30 cellular contexts compared by ENCODE assay signal in the genomic region with DNA sequence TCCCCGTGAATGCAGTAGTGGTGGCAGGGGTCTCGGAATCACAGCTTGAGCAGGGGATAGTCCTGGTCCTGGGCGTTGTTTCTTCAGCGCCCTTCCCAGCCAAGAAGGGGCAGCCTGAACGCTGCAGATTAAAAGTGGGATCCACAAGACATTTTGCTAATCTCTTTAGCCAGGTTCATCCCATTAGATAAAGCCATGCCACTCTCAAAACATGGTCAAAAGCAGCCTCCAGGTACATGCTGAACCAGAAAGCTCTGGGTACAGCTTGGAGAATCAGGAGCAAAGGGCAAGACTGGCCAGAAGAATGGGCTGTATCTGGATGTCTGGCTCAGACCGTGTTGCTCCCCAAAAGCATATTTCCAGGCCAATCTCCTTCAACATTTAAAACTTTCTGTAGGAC. TPM values are rescaled to one million over a fixed set of nuclear protein-coding genes. Genes with fewer than 3 reads are reported as not detected.
DNase-seq lines count a peak whose midpoint lies in the region; FAIRE-seq and TF ChIP-seq lines count a peak whose summit lies in the region.
"Had no signal": no experiment of that assay in that cellular context is flagged by ENCODE, and none has a peak within 500 bp of the region (broad histone marks: within the 10 kb centered on the region; RNA-seq: fewer than 3 reads in every experiment).

A gene with protein sequence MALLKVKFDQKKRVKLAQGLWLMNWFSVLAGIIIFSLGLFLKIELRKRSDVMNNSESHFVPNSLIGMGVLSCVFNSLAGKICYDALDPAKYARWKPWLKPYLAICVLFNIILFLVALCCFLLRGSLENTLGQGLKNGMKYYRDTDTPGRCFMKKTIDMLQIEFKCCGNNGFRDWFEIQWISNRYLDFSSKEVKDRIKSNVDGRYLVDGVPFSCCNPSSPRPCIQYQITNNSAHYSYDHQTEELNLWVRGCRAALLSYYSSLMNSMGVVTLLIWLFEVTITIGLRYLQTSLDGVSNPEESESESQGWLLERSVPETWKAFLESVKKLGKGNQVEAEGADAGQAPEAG (minus strand): TSS at position 101 of the 400 bp plus-strand sequence. CDS start 263 bp downstream, outside the sequence.

- H3K27ac Mint-ChIP-seq in astrocyte (ENCODE audit: unreplicated experiment) (peak within 1 kb of the TSS; percentile 66), neural progenitor cell (no peak within 1 kb of the TSS)
- no peak within 1 kb of the TSS for H3K27ac Mint-ChIP-seq in activated T-helper 1 cell treated with anti-CD3 and anti-CD28 coated beads, Interleukin-12 subunit alpha, Interleukin-12 subunit beta, Interleukin-2, Interleukin-4 antibody, amounts not matched to agents 30 ng/mL and 10 ng/mL and 1 ng/mL, durations not matched to agents 14 hours and 24 hours and 36 hours
- H3K27ac Mint-ChIP-seq: CD4-positive, alpha-beta T cell; GM23338; H9 had no signal

- H3K4me3 ChIP-seq in astrocyte (ENCODE audit: insufficient read depth, low read depth, low read length) (no peak within 1 kb of the TSS), neural progenitor cell (no peak within 1 kb of the TSS)
- H3K4me3 ChIP-seq: A549; BLaER1 treated with 17β-estradiol and CSF1 and Interleukin-3, amounts not matched to agents 10 nM and 100 nM; GM23338 had no signal

- peaks cover 22% of the 10 kb centered on the region for H3K27me3 Mint-ChIP-seq in astrocyte (ENCODE audit: low read depth, unreplicated experiment)
- H3K27me3 Mint-ChIP-seq in neural progenitor cell (ENCODE audit: insufficient read depth, low read depth) = peaks cover 6% of the 10 kb centered on the region
- peaks cover 16% of the 10 kb centered on the region for H3K27me3 Mint-ChIP-seq in activated T-helper 1 cell treated with anti-CD3 and anti-CD28 coated beads, Interleukin-12 subunit alpha, Interleukin-12 subunit beta, Interleukin-2, Interleukin-4 antibody, amounts not matched to agents 30 ng/mL and 10 ng/mL and 1 ng/mL, durations not matched to agents 14 hours and 24 hours and 36 hours (ENCODE audit: insufficient read depth)
- H3K27me3 Mint-ChIP-seq: CD4-positive, alpha-beta T cell had no signal

- peaks cover 13% of the 10 kb centered on the region for H3K4me1 ChIP-seq in astrocyte (ENCODE audit: insufficient read depth, low read length)
- no peaks in the 10 kb centered on the region for H3K4me1 ChIP-seq in neural progenitor cell
- H3K4me1 ChIP-seq: BE2C had no signal

- intact Hi-C loops in activated T-helper 1 cell treated with anti-CD3 and anti-CD28 coated beads, Interleukin-12 subunit alpha, Interleukin-12 subunit beta, Interleukin-2, Interleukin-4 antibody, amounts not matched to agents 30 ng/mL and 10 ng/mL and 1 ng/mL, durations not matched to agents 14 hours and 24 hours and 36 hours (cut with micrococcal nuclease) = no loop called here

- H3K36me3 Mint-ChIP-seq in astrocyte (ENCODE audit: low read depth, unreplicated experiment) (no peaks in the 10 kb centered on the region), neural progenitor cell (no peaks in the 10 kb centered on the region)
- H3K36me3 Mint-ChIP-seq in activated T-helper 1 cell treated with anti-CD3 and anti-CD28 coated beads, Interleukin-12 subunit alpha, Interleukin-12 subunit beta, Interleukin-2, Interleukin-4 antibody, amounts not matched to agents 30 ng/mL and 10 ng/mL and 1 ng/mL, durations not matched to agents 14 hours and 24 hours and 36 hours (ENCODE audit: low read depth) = peaks cover 2% of the 10 kb centered on the region
- H3K36me3 Mint-ChIP-seq: CD14-positive monocyte; CD8-positive, alpha-beta memory T cell had no signal

- H3K9me3 ChIP-seq in astrocyte (ENCODE audit: insufficient read depth, low read depth, low read length) (no peaks in the 10 kb centered on the region), neural progenitor cell (ENCODE audit: low read depth) (no peaks in the 10 kb centered on the region)
- H3K9me3 ChIP-seq: A549; BE2C; BLaER1 treated with 17β-estradiol and CSF1 and Interleukin-3, amounts not matched to agents 10 nM and 100 nM had no signal

- DNase-seq in D721Med (ENCODE audit: insufficient read length, low spot score) (no peak), NCI-H82 treated with DMSO at 0.1 percent for 48 hours (lab: John Stamatoyannopoulos, UW; ENCODE audit: unreplicated experiment) (peak; percentile 90), astrocyte (ENCODE audit: low read depth) (no peak), neural progenitor cell (ENCODE audit: low spot score) (no peak), NCI-H446 (lab: John Stamatoyannopoulos, UW) (no peak), D341Med (ENCODE audit: low spot score) (no peak), DMS114 treated with DMSO at 0.1 percent for 48 hours (lab: John Stamatoyannopoulos, UW; ENCODE audit: unreplicated experiment) (no peak)
- DNase-seq in activated T-helper 1 cell treated with anti-CD3 and anti-CD28 coated beads, Interleukin-12 subunit alpha, Interleukin-12 subunit beta, Interleukin-2, Interleukin-4 antibody, amounts not matched to agents 30 ng/mL and 10 ng/mL and 1 ng/mL, durations not matched to agents 14 hours and 24 hours and 36 hours (ENCODE audit: low spot score) = no peak
- DNase-seq: 8988T; ACHN; AML-193; BE2C; Calu3; CD4-positive, alpha-beta T cell; CD8-positive, alpha-beta memory T cell; COR-L47; DMS 273 treated with DMSO at 0.1 percent for 48 hours; DMS53; DMS79 treated with DMSO at 0.1 percent for 48 hours; GF-D8; H9 had no signal

- H3K4me2 ChIP-seq in astrocyte (ENCODE audit: low read length) (no peak within 1 kb of the TSS), neural progenitor cell (no peak within 1 kb of the TSS)
- H3K4me2 ChIP-seq: BLaER1 treated with 17β-estradiol and CSF1 and Interleukin-3, amounts not matched to agents 10 nM and 100 nM; GM23338 had no signal

- H3F3A ChIP-seq in neural progenitor cell (ENCODE audit: low read depth) = no peaks in the 10 kb centered on the region

- H3K27me3 ChIP-seq in astrocyte (ENCODE audit: insufficient read depth, low read length) (no peaks in the 10 kb centered on the region), neural progenitor cell (no peaks in the 10 kb centered on the region)
- H3K27me3 ChIP-seq: BE2C; BLaER1 treated with 17β-estradiol and CSF1 and Interleukin-3, amounts not matched to agents 10 nM and 100 nM had no signal

- H3K36me3 ChIP-seq in astrocyte (ENCODE audit: insufficient read depth, low read length) (no peaks in the 10 kb centered on the region), neural progenitor cell (no peaks in the 10 kb centered on the region)
- H3K36me3 ChIP-seq: BE2C; BLaER1 treated with 17β-estradiol and CSF1 and Interleukin-3, amounts not matched to agents 10 nM and 100 nM had no signal

- H2AFZ ChIP-seq in astrocyte (ENCODE audit: low read depth, low read length) (no peak within 1 kb of the TSS), neural progenitor cell (replicated peaks) (no peak within 1 kb of the TSS)
- H2AFZ ChIP-seq: GM23338 had no signal

- H3K9me3 Mint-ChIP-seq in astrocyte (ENCODE audit: unreplicated experiment) = no peaks in the 10 kb centered on the region
- H3K9me3 Mint-ChIP-seq in neural progenitor cell = no peaks in the 10 kb centered on the region
- no peaks in the 10 kb centered on the region for H3K9me3 Mint-ChIP-seq in activated T-helper 1 cell treated with anti-CD3 and anti-CD28 coated beads, Interleukin-12 subunit alpha, Interleukin-12 subunit beta, Interleukin-2, Interleukin-4 antibody, amounts not matched to agents 30 ng/mL and 10 ng/mL and 1 ng/mL, durations not matched to agents 14 hours and 24 hours and 36 hours
- H3K9me3 Mint-ChIP-seq: CD4-positive, alpha-beta T cell; CD8-positive, alpha-beta memory T cell; GM23338; H9 had no signal

- H3K27ac ChIP-seq in astrocyte (ENCODE audit: low read depth, low read length) (no peak within 1 kb of the TSS), neural progenitor cell (no peak within 1 kb of the TSS)
- H3K27ac ChIP-seq: A549; BLaER1 treated with 17β-estradiol and CSF1 and Interleukin-3, amounts not matched to agents 10 nM and 100 nM had no signal

- TF ChIP-seq CTCF in D721Med (IDR thresholded peaks at IDR 0.05; ENCODE audit: insufficient read depth, missing control alignments) (no peak), astrocyte (IDR thresholded peaks at IDR 0.05; ENCODE audit: insufficient read depth, low read depth, low read length) (no peak), neural progenitor cell (IDR thresholded peaks at IDR 0.05) (no peak)

- H3K4me3 Mint-ChIP-seq in astrocyte (ENCODE audit: unreplicated experiment) (no peak within 1 kb of the TSS), neural progenitor cell (peak within 1 kb of the TSS; percentile 22)
- H3K4me3 Mint-ChIP-seq in activated T-helper 1 cell treated with anti-CD3 and anti-CD28 coated beads, Interleukin-12 subunit alpha, Interleukin-12 subunit beta, Interleukin-2, Interleukin-4 antibody, amounts not matched to agents 30 ng/mL and 10 ng/mL and 1 ng/mL, durations not matched to agents 14 hours and 24 hours and 36 hours = no peak within 1 kb of the TSS
- H3K4me3 Mint-ChIP-seq: CD14-positive monocyte; CD4-positive, alpha-beta T cell; CD8-positive, alpha-beta memory T cell; GM23338; H9 had no signal

- H3K4me1 Mint-ChIP-seq in astrocyte (ENCODE audit: low read depth, unreplicated experiment) (no peaks in the 10 kb centered on the region), neural progenitor cell (peaks cover 2% of the 10 kb centered on the region)
- H3K4me1 Mint-ChIP-seq in activated T-helper 1 cell treated with anti-CD3 and anti-CD28 coated beads, Interleukin-12 subunit alpha, Interleukin-12 subunit beta, Interleukin-2, Interleukin-4 antibody, amounts not matched to agents 30 ng/mL and 10 ng/mL and 1 ng/mL, durations not matched to agents 14 hours and 24 hours and 36 hours (ENCODE audit: low read depth) = peaks cover 19% of the 10 kb centered on the region

- FAIRE-seq in D721Med (lab: Jason Lieb, UNC) (peak; percentile 32), astrocyte (lab: Jason Lieb, UNC) (no peak)
- FAIRE-seq: A549, GM12891, GM18507 had no signal

- H4K20me1 ChIP-seq in astrocyte (ENCODE audit: insufficient read depth, low read length) = no peaks in the 10 kb centered on the region
- H4K20me1 ChIP-seq in neural progenitor cell (ENCODE audit: low read depth) = no peaks in the 10 kb centered on the region
- H4K20me1 ChIP-seq: BLaER1 treated with 17β-estradiol and CSF1 and Interleukin-3, amounts not matched to agents 10 nM and 100 nM had no signal

- no peaks in the 10 kb centered on the region for H3K79me2 ChIP-seq in astrocyte (ENCODE audit: insufficient read depth, low read length)
- no peaks in the 10 kb centered on the region for H3K79me2 ChIP-seq in neural progenitor cell (ENCODE audit: low read depth)

- no peak within 1 kb of the TSS for H3K9ac ChIP-seq in astrocyte (ENCODE audit: low read length)
- no peak within 1 kb of the TSS for H3K9ac ChIP-seq in neural progenitor cell
- H3K9ac ChIP-seq: BLaER1 treated with 17β-estradiol and CSF1 and Interleukin-3, amounts not matched to agents 10 nM and 100 nM had no signal

RNA-seq across cellular contexts. Expression of the gene that starts here (rescaled TPM):
- total RNA-seq in astrocyte (not detected in 2 replicates), neural progenitor cell (ENCODE audit: low replicate concordance) (0.06 TPM in 1 of 2 replicates, not detected in the other)
- total RNA-seq in activated T-helper 1 cell treated with anti-CD3 and anti-CD28 coated beads, Interleukin-12 subunit alpha, Interleukin-12 subunit beta, Interleukin-2, Interleukin-4 antibody, amounts not matched to agents 30 ng/mL and 10 ng/mL and 1 ng/mL, durations not matched to agents 14 hours and 24 hours and 36 hours = not detected in 2 replicates
- total RNA-seq: Calu3, Daoy, G401, H4 had no signal
